ENCODE assay signal across 1 cellular context in the genomic region with DNA sequence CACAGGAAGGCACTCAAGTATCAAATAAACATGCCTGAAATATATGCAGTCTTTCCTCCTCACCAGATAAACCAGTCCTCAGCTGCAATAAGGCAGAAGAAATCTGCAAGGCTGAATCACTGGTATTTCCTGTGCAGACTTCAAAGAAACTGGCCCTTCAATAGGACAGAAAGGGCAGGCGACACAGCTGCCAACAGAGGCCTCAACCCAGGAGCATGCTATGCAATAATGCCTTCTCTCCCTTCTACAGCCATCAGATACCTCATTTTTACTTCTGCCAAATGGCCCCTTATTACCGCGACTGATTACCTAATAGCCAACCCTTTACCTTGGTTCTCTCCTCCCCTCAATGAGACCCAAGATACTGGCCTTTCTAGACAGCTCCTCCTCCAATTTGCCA.
A peak's percentile ranks its signal among the peaks of the same experiment; 100 is the strongest.
TF ChIP-seq lines count a peak whose summit lies in the region.

No MANE protein-coding gene starts in this region.

TF ChIP-seq in GM12878, 131 proteins besides CTCF, POLR2A, EP300 and RAD21:
- TF ChIP-seq LARP7 (IDR thresholded peaks at IDR 0.05) (no peak), HDAC2 (IDR thresholded peaks at IDR 0.05) (no peak), ZBTB33 (IDR thresholded peaks at IDR 0.05) (0 out of 2 replicates have a peak, but pooled peaks have one; percentile 28), FOXK2 (IDR thresholded peaks at IDR 0.05) (no peak)
